Comparison of ENCODE assay signal across 10 cellular contexts in genomic region chr6:107061125-107062020, GRCh38. TPM values are rescaled to one million over a fixed set of nuclear protein-coding genes. Genes with fewer than 3 reads are reported as not detected.
A peak's percentile ranks its signal among the peaks of the same experiment; 100 is the strongest.
DNase-seq lines count a peak whose midpoint lies in the region; ATAC-seq, FAIRE-seq and TF ChIP-seq lines count a peak whose summit lies in the region.
"Had no signal": no experiment of that assay in that cellular context is flagged by ENCODE, and none has a peak within 500 bp of the region (broad histone marks: within the 10 kb centered on the region; RNA-seq: fewer than 3 reads in every experiment).

No MANE protein-coding gene starts in this region.

- ATAC-seq in DND-41 (ENCODE audit: insufficient read depth, low read depth), result peak; percentile 50
- ATAC-seq in GM19467 (IDR thresholded peaks at IDR 0.05; ENCODE audit: unreplicated experiment), result peak; percentile 62
- ATAC-seq in HG03432 (IDR thresholded peaks at IDR 0.05; ENCODE audit: unreplicated experiment), result peak; percentile 73

- no peaks in the 10 kb centered on the region for H3K9me3 ChIP-seq in DND-41 (ENCODE audit: insufficient read depth, low read length, severe bottlenecking)
- no peaks in the 10 kb centered on the region for H3K9me3 ChIP-seq in H1 (ENCODE audit: insufficient read depth in 2 of 2, low read depth in 1 of 2, low read length in 1 of 2)
- H3K9me3 ChIP-seq: right atrium auricular region had no signal

- no peaks in the 10 kb centered on the region for H3K23me2 ChIP-seq in H1 (ENCODE audit: low read depth, low read length)

- peak overlapping the region; percentile 68; the same call in 1 of the 2 replicates for H2BK5ac ChIP-seq in H1 (ENCODE audit: low read depth, low read length)

- H2AFZ ChIP-seq in DND-41 (ENCODE audit: low read depth, low read length) (no peak overlapping the region), H1 (ENCODE audit: low read length) (no peak overlapping the region)

- FAIRE-seq in H1 (lab: Jason Lieb, UNC), result peak; percentile 94
- FAIRE-seq in D721Med (lab: Jason Lieb, UNC), result no peak

- H3K27me3 ChIP-seq in DND-41 (ENCODE audit: insufficient read depth, low read length, poor library complexity), result no peaks in the 10 kb centered on the region
- H3K27me3 ChIP-seq in H1 (replicated peaks in 1 of 4; ENCODE audit: control insufficient read depth in 3 of 4, extremely low read depth in 1 of 4, insufficient read depth in 3 of 4, low read length in 3 of 4), result no peaks in the 10 kb centered on the region
- H3K27me3 ChIP-seq: right atrium auricular region had no signal

- H3K79me1 ChIP-seq in H1 (ENCODE audit: low read depth, low read length), result no peaks in the 10 kb centered on the region

- H3K14ac ChIP-seq in H1 (ENCODE audit: insufficient read length), result no peak overlapping the region

- H2AK5ac ChIP-seq in H1 (ENCODE audit: low read depth, low read length), result 0 out of 2 replicates have a peak overlapping the region, but pooled peaks have one; percentile 18

- H3K27ac ChIP-seq in DND-41 (ENCODE audit: low read length), result no peak overlapping the region; the same call in 1 of the 2 replicates
- H3K27ac ChIP-seq in H1 (ENCODE audit: low read depth, low read length), result no peak overlapping the region
- H3K27ac ChIP-seq: right atrium auricular region, RWPE1 had no signal

- no peak for TF ChIP-seq EP300 in H1 (IDR thresholded peaks at IDR 0.05; ENCODE audit: borderline replicate concordance in 1 of 2, low read depth in 2 of 2, low read length in 2 of 2)

- H3K4me3 ChIP-seq in DND-41 (ENCODE audit: low read depth in 1 of 2, low read length in 2 of 2), result no peak overlapping the region
- H3K4me3 ChIP-seq in H1 (ENCODE audit: extremely low read depth in 1 of 4, insufficient read depth in 2 of 4, low read depth in 3 of 4, low read length in 4 of 4), result peak overlapping the region in 1 of 4 experiments; percentile 28; a peak in 1 of 8 replicates
- H3K4me3 ChIP-seq: right atrium auricular region had no signal

- peak overlapping the region; percentile 20 for H2BK15ac ChIP-seq in H1 (ENCODE audit: low read length)

- CTCF ChIA-PET in H1 (lab: Charles Lee; ENCODE audit: partially characterized antibody), result interaction anchor here (0.8 to 2.3 kb wide), 6 partner anchors 9 to 549 kb away, joined by 3 to 8 read pairs (median 4); no protein-coding TSS in a partner anchor

- POLR2A ChIA-PET in H1 (lab: Charles Lee; ENCODE audit: partially characterized antibody), result interaction anchor here (1.2 to 1.9 kb wide), 6 partner anchors 9 to 54 kb away, joined by 3 to 5 read pairs (median 3); no protein-coding TSS in a partner anchor

- peak overlapping the region; percentile 64; the same call in 1 of the 2 replicates for H2BK12ac ChIP-seq in H1 (ENCODE audit: low read depth, low read length)

- H3K4me2 ChIP-seq in DND-41 (ENCODE audit: insufficient read depth, low read length) (peak overlapping the region; percentile 0; the same call in 1 of the 2 replicates), H1 (ENCODE audit: insufficient read depth in 1 of 2, low read depth in 2 of 2, low read length in 2 of 2) (peak overlapping the region; percentile 38 to 65)

- 28% methylated on average over 14 of the region's 14 CpGs; no CpG with 5 or more reads in 1 of the 2 experiments for WGBS in H1 (ENCODE audit: extremely low coverage in 1 of 2, insufficient coverage in 1 of 2, insufficient read length in 1 of 2, insufficient replicate concordance in 2 of 2, low coverage in 1 of 2, low lambda C conversion rate in 2 of 2, missing lambda C conversion rate in 1 of 2), 2 experiments

- H4K20me1 ChIP-seq in DND-41 (ENCODE audit: insufficient read depth, low read length) (no peaks in the 10 kb centered on the region), H1 (replicated peaks in 1 of 2; ENCODE audit: control insufficient read depth in 1 of 2, insufficient read depth in 2 of 2, low read length in 2 of 2) (no peaks in the 10 kb centered on the region)

- no peak overlapping the region for H3K56ac ChIP-seq in H1 (replicated peaks; ENCODE audit: insufficient read length, low read depth, low read length)

- H3K79me2 ChIP-seq in DND-41 (ENCODE audit: insufficient read depth, low read length) (no peaks in the 10 kb centered on the region), H1 (ENCODE audit: control insufficient read depth in 1 of 2, insufficient read depth in 2 of 2, low read length in 2 of 2) (no peaks in the 10 kb centered on the region)

- H4K5ac ChIP-seq in H1 (ENCODE audit: insufficient read length, low read depth, low read length), result peak overlapping the region; percentile 42

- H3K18ac ChIP-seq in H1 (ENCODE audit: extremely low read depth, low read length), result peak overlapping the region; percentile 44

- H3K9ac ChIP-seq in DND-41 (ENCODE audit: low read depth, low read length), result no peak overlapping the region
- no peak overlapping the region for H3K9ac ChIP-seq in H1 (replicated peaks in 1 of 4; ENCODE audit: extremely low read depth in 1 of 4, low read depth in 3 of 4, low read length in 3 of 4)

- TF ChIP-seq CTCF in DND-41 (IDR thresholded peaks at IDR 0.05; ENCODE audit: borderline replicate concordance, extremely low read depth, low read length, poor library complexity, severe bottlenecking), result no peak
- no peak for TF ChIP-seq CTCF in H1 (IDR thresholded peaks at IDR 0.05; ENCODE audit: control extremely low read depth in 1 of 3, insufficient read depth in 1 of 3, low read depth in 1 of 3, low read length in 3 of 3)
- TF ChIP-seq CTCF in D721Med (IDR thresholded peaks at IDR 0.05; ENCODE audit: insufficient read depth, missing control alignments), result no peak

- H3K4ac ChIP-seq in H1 (replicated peaks; ENCODE audit: insufficient read length, low read depth, low read length), result no peak overlapping the region

- H3K4me1 ChIP-seq in DND-41 (ENCODE audit: insufficient read depth, low read length), result peaks cover 46% of the 10 kb centered on the region
- H3K4me1 ChIP-seq in H1 (replicated peaks in 1 of 4; ENCODE audit: control insufficient read depth in 3 of 4, insufficient read depth in 4 of 4, low read length in 3 of 4), result peaks cover 3 to 13% (median 10%) of the 10 kb centered on the region in 4 experiments

- peak overlapping the region; percentile 84; the same call in 1 of the 2 replicates for H4K8ac ChIP-seq in H1 (ENCODE audit: extremely low read depth, insufficient read depth, low read length)

- DNase-seq in DND-41 (peak; percentile 11), H1 (ENCODE audit: low read depth in 1 of 2, low spot score in 2 of 2) (peak; percentile 53 to 78), D721Med (ENCODE audit: insufficient read length, low spot score) (no peak), NCI-H1930 (lab: John Stamatoyannopoulos, UW) (no peak), middle frontal gyrus (ENCODE audit: extremely low spot score, low spot score) (no peak), GF-D8 (lab: John Stamatoyannopoulos, UW) (no peak)

- no peak overlapping the region; the same call in 1 of the 2 replicates for H2BK20ac ChIP-seq in H1 (ENCODE audit: low read length)

- H4K91ac ChIP-seq in H1 (replicated peaks; ENCODE audit: insufficient read length, low read length), result peak overlapping the region; percentile 22

- H3K36me3 ChIP-seq in DND-41 (ENCODE audit: insufficient read depth, low read length), result 0 out of 2 replicates have a peak, but pooled peaks cover 3% of the 10 kb centered on the region
- H3K36me3 ChIP-seq in H1 (ENCODE audit: control insufficient read depth in 2 of 4, insufficient read depth in 4 of 4, low read length in 3 of 4), result peaks cover 0 to 4% (median 0%) of the 10 kb centered on the region in 4 experiments; a peak in 1 of 8 replicates
- H3K36me3 ChIP-seq: right atrium auricular region had no signal

- TF ChIP-seq RAD21 in H1 (IDR thresholded peaks at IDR 0.05 in 1 of 2, conservative IDR thresholded peaks at IDR 0.05 in 1 of 2; ENCODE audit: low read depth in 2 of 2, low read length in 2 of 2), result no peak

- no peak overlapping the region for H3K23ac ChIP-seq in H1 (ENCODE audit: insufficient read length)

- no peak for TF ChIP-seq POLR2A in H1 (IDR thresholded peaks at IDR 0.05; ENCODE audit: control extremely low read depth in 1 of 2, low read depth in 2 of 2, low read length in 2 of 2)

- peak overlapping the region; percentile 44 for H2BK120ac ChIP-seq in H1 (replicated peaks; ENCODE audit: low read depth, low read length)

TF ChIP-seq in H1, 55 proteins besides CTCF, POLR2A, EP300 and RAD21:
- TF ChIP-seq JUN (IDR thresholded peaks at IDR 0.05; ENCODE audit: low read depth, low read length), result no peak
- no peak for TF ChIP-seq HDAC6 (IDR thresholded peaks at IDR 0.05; ENCODE audit: low read depth, low read length)
- TF ChIP-seq KDM4A (IDR thresholded peaks at IDR 0.05; ENCODE audit: low read depth, low read length, severe bottlenecking), result no peak
- peak; percentile 29 for TF ChIP-seq NANOG (IDR thresholded peaks at IDR 0.05; ENCODE audit: insufficient read depth, low read depth, low read length, poor library complexity, severe bottlenecking)
- no peak for TF ChIP-seq RBBP5 (IDR thresholded peaks at IDR 0.05; ENCODE audit: borderline replicate concordance, low read depth, low read length)
- TF ChIP-seq RFX5 (IDR thresholded peaks at IDR 0.05; ENCODE audit: borderline replicate concordance, low read depth, low read length), result no peak
- no peak for TF ChIP-seq JUND (IDR thresholded peaks at IDR 0.05; ENCODE audit: low read length)

RNA-seq across cellular contexts. Expression of gene MTRES1, which starts 33.4 kb away (rescaled TPM):
- 17.2 and 20.3 TPM in 2 replicates for total RNA-seq in H1 (2021; fragmentation: NEBNext Ultra II Directional; extraction: Animal tissue kit (Norgen Biotek cat#: 25700))
- polyA plus RNA-seq in H1 (2011; rRNA removed), result 5.2 and 6.4 TPM in 2 replicates
- 11.9 TPM for polyA plus RNA-seq in H1 (2011; cell fraction: cytosol; rRNA removed)
- polyA plus RNA-seq in H1 (2011; cell fraction: nucleus; rRNA removed), result 7.7 TPM
- polyA plus RNA-seq in H1 (2012, experiment 1 of 2), result 14.3 to 16.8 TPM (median 14.9 TPM) in 4 replicates
- 8.3 TPM for polyA plus RNA-seq in H1 (2012, experiment 2 of 2)
- 26.4 TPM for polyA plus RNA-seq in H1 (2013, experiment 1 of 2)
- 27.6 TPM for polyA plus RNA-seq in H1 (2013, experiment 2 of 2)
- polyA minus RNA-seq in H1 (2011; rRNA and poly(A)+ RNA removed), result 4.1 and 5.4 TPM in 2 replicates
- polyA minus RNA-seq in H1 (2011; cell fraction: cytosol; rRNA and poly(A)+ RNA removed), result 3.7 TPM
- 9.7 TPM for polyA minus RNA-seq in H1 (2011; cell fraction: nucleus; rRNA and poly(A)+ RNA removed)

RNA-seq across cellular contexts. Expression of gene BEND3, which starts 53.9 kb away (rescaled TPM):
- total RNA-seq in H1 (2021; fragmentation: NEBNext Ultra II Directional; extraction: Animal tissue kit (Norgen Biotek cat#: 25700)), result 38.8 and 40.8 TPM in 2 replicates
- 25.2 and 26.2 TPM in 2 replicates for polyA plus RNA-seq in H1 (2011; rRNA removed)
- polyA plus RNA-seq in H1 (2011; cell fraction: cytosol; rRNA removed), result 21.1 TPM
- polyA plus RNA-seq in H1 (2011; cell fraction: nucleus; rRNA removed), result 48.4 TPM
- polyA plus RNA-seq in H1 (2012, experiment 1 of 2), result 22.5 to 25.1 TPM (median 23.6 TPM) in 4 replicates
- 15.4 TPM for polyA plus RNA-seq in H1 (2012, experiment 2 of 2)
- 17.8 TPM for polyA plus RNA-seq in H1 (2013, experiment 1 of 2)
- polyA plus RNA-seq in H1 (2013, experiment 2 of 2), result 16.3 TPM
- polyA minus RNA-seq in H1 (2011; rRNA and poly(A)+ RNA removed), result 42.9 and 43.2 TPM in 2 replicates
- polyA minus RNA-seq in H1 (2011; cell fraction: cytosol; rRNA and poly(A)+ RNA removed), result 38.0 TPM
- polyA minus RNA-seq in H1 (2011; cell fraction: nucleus; rRNA and poly(A)+ RNA removed), result 31.0 TPM

Comparison
In these comparisons a context has a peak if more than half of its experiments do, and no peak if none do; other contexts are left out.
1. DNase-seq: peak in DND-41 (single experiment) and H1 (2 of 2); none in D721Med (single experiment), NCI-H1930 (0 of 2), middle frontal gyrus (single experiment) and GF-D8 (single experiment).
2. Peak in every context shown above with its lines, with median percentiles within 50 percentile points of each other: ATAC-seq.